ENCODE assay signal across 28 cellular contexts in the genomic region with DNA sequence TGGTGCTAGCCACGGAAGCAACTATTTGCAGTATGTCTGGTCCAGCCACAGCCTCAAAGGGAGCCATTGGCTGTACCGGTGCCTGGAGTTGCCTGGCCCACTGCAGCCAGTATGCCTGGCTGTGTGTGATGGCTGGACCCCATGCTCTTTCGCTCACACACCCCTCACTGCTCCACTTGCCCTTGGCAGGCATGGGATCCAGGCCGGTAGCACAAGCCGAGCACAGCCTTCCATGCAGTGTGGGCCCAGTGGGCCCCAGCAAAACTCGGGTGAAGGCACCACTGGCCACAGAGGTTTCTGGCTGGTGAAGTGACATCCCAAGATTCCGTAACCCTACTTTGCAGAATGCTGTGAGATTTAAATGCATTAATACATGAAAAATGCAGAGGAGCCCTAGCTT.
"Had no signal": no experiment of that assay in that cellular context is flagged by ENCODE, and none has a peak within 500 bp of the region (broad histone marks: within the 10 kb centered on the region; RNA-seq: fewer than 3 reads in every experiment).

No MANE protein-coding gene starts in this region.

- H2AFZ ChIP-seq: parathyroid adenoma had no signal

- H3K27me3 Mint-ChIP-seq: progenitor cell of endocrine pancreas; stimulated activated naive B cell treated with anti-CD40 and anti-IgM and Interleukin-4, amounts not matched to agents 10 μg/mL and 1 μg/mL and 100 μg/mL, for 72 hours; stimulated activated naive CD8-positive, alpha-beta T cell treated with anti-CD3 and anti-CD28 coated beads, Interleukin-15, Interleukin-2, amounts not matched to agents 100 ng/mL and 50 ng/mL, for 24 hours; type B pancreatic cell had no signal

- H3K9ac ChIP-seq: parathyroid adenoma had no signal

- H3K4me3 ChIP-seq: ovary, psoas muscle, right lobe of liver, sigmoid colon, stomach, thoracic aorta, thyroid gland, tibial nerve, upper lobe of right lung, uterus had no signal

- H3K4me1 Mint-ChIP-seq: naive thymus-derived CD8-positive, alpha-beta T cell; nephron progenitor cell; stimulated activated effector memory CD8-positive, alpha-beta T cell treated with anti-CD3 and anti-CD28 coated beads, Interleukin-12 subunit alpha, Interleukin-12 subunit beta, amount 100 ng/mL, for 72 hours; stimulated activated naive B cell treated with anti-CD40 and anti-IgM and Interleukin-4, amounts not matched to agents 10 μg/mL and 1 μg/mL and 100 μg/mL, for 72 hours had no signal

- H3K27me3 ChIP-seq: ovary, right lobe of liver, sigmoid colon, stomach, thyroid gland, tibial nerve, upper lobe of right lung, uterus had no signal

- H3K4me1 ChIP-seq: parathyroid adenoma, psoas muscle, right lobe of liver, stomach, tibial nerve, upper lobe of right lung, uterus had no signal

- H3K36me3 Mint-ChIP-seq: naive thymus-derived CD8-positive, alpha-beta T cell; natural killer cell treated with Interleukin-12 subunit alpha and Interleukin-12 subunit beta and Interleukin-15 and Interleukin-18, amount 100 ng/mL, for 72 hours; stimulated activated effector memory CD8-positive, alpha-beta T cell treated with anti-CD3 and anti-CD28 coated beads, Interleukin-12 subunit alpha, Interleukin-12 subunit beta, amount 100 ng/mL, for 72 hours; type B pancreatic cell had no signal

- H3K27ac Mint-ChIP-seq: naive thymus-derived CD8-positive, alpha-beta T cell; natural killer cell treated with Interleukin-12 subunit alpha and Interleukin-12 subunit beta and Interleukin-15 and Interleukin-18, amount 100 ng/mL, for 72 hours; nephron progenitor cell; progenitor cell of endocrine pancreas; stimulated activated effector memory CD8-positive, alpha-beta T cell treated with anti-CD3 and anti-CD28 coated beads, Interleukin-12 subunit alpha, Interleukin-12 subunit beta, amount 100 ng/mL, for 72 hours; stimulated activated naive B cell treated with anti-CD40 and anti-IgM and Interleukin-4, amounts not matched to agents 10 μg/mL and 1 μg/mL and 100 μg/mL, for 72 hours; stimulated activated naive CD8-positive, alpha-beta T cell treated with anti-CD3 and anti-CD28 coated beads, Interleukin-15, Interleukin-2, amounts not matched to agents 100 ng/mL and 50 ng/mL, for 24 hours; type B pancreatic cell had no signal

- DNase-seq: naive thymus-derived CD8-positive, alpha-beta T cell; nephron progenitor cell; occipital lobe; ovary; psoas muscle; right cardiac atrium; right lobe of liver; sigmoid colon; small intestine; stimulated activated CD4-positive, alpha-beta T cell treated with anti-CD3 and anti-CD28 coated beads, Interleukin-15, amount 100 ng/mL, for 24 hours; stimulated activated CD4-positive, alpha-beta T cell treated with anti-CD3 and anti-CD28 coated beads, Interleukin-2, amount 100 ng/mL, for 24 hours; stimulated activated CD4-positive, alpha-beta T cell treated with anti-CD3 and anti-CD28 coated beads, Interleukin-2, amount 100 ng/mL, for 48 hours; stimulated activated CD4-positive, alpha-beta T cell treated with anti-CD3 and anti-CD28 coated beads, Interleukin-4, amount 100 ng/mL, for 24 hours; stimulated activated naive B cell treated with anti-CD40 and anti-IgM and Interleukin-4, amounts not matched to agents 10 μg/mL and 1 μg/mL and 100 μg/mL, for 72 hours; stimulated activated naive CD4-positive, alpha-beta T cell treated with Interleukin-2 at 50 U/mL for 16 hours; stomach; thyroid gland; upper lobe of right lung; uterus had no signal

- H3K9me3 Mint-ChIP-seq: natural killer cell treated with Interleukin-12 subunit alpha and Interleukin-12 subunit beta and Interleukin-15 and Interleukin-18, amount 100 ng/mL, for 72 hours; stimulated activated naive CD8-positive, alpha-beta T cell treated with anti-CD3 and anti-CD28 coated beads, Interleukin-15, Interleukin-2, amounts not matched to agents 100 ng/mL and 50 ng/mL, for 24 hours; type B pancreatic cell had no signal

- H3K9me3 ChIP-seq: ovary, psoas muscle, right lobe of liver, sigmoid colon, stomach, thoracic aorta, thyroid gland, tibial nerve, upper lobe of right lung, uterus had no signal

- H3K36me3 ChIP-seq: ovary, right lobe of liver, sigmoid colon, stomach, thoracic aorta, thyroid gland, tibial nerve, upper lobe of right lung, uterus had no signal

- H3K4me3 Mint-ChIP-seq: naive thymus-derived CD8-positive, alpha-beta T cell; natural killer cell treated with Interleukin-12 subunit alpha and Interleukin-12 subunit beta and Interleukin-15 and Interleukin-18, amount 100 ng/mL, for 72 hours; nephron progenitor cell; neural crest cell; stimulated activated effector memory CD8-positive, alpha-beta T cell treated with anti-CD3 and anti-CD28 coated beads, Interleukin-12 subunit alpha, Interleukin-12 subunit beta, amount 100 ng/mL, for 72 hours; stimulated activated naive B cell treated with anti-CD40 and anti-IgM and Interleukin-4, amounts not matched to agents 10 μg/mL and 1 μg/mL and 100 μg/mL, for 72 hours; stimulated activated naive CD8-positive, alpha-beta T cell treated with anti-CD3 and anti-CD28 coated beads, Interleukin-15, Interleukin-2, amounts not matched to agents 100 ng/mL and 50 ng/mL, for 24 hours; type B pancreatic cell had no signal

- FAIRE-seq: small intestine had no signal

- H3K27ac ChIP-seq: ovary, parathyroid adenoma, psoas muscle, right lobe of liver, sigmoid colon, stomach, thoracic aorta, thyroid gland, tibial nerve, upper lobe of right lung, uterus had no signal
